13 cellular contexts compared by ENCODE assay signal in the genomic region with DNA sequence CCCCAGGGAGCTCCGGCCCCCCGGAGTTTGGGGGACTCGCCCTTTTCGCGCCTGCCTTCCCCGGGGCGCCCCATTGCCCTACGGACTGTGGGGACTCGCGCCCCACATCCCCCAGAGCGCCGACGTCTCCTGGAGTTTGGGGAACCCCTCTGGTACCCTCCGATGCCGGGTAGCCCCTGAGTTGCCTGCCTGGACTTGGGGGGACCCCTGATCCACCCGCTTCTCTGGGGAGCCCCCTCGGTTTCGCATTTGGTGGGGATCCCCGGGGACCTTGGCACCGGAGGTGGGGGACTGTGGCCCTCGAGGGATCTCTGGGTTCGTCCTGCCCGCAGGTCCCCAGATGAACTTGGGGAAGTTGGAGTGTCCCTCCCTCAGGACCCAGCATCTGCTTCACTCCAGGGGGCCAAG. TPM values are rescaled to one million over a fixed set of nuclear protein-coding genes. Genes with fewer than 3 reads are reported as not detected.
A peak's percentile ranks its signal among the peaks of the same experiment; 100 is the strongest.
DNase-seq lines count a peak whose midpoint lies in the region; ATAC-seq and TF ChIP-seq lines count a peak whose summit lies in the region.
"Had no signal": no experiment of that assay in that cellular context is flagged by ENCODE, and none has a peak within 500 bp of the region (broad histone marks: within the 10 kb centered on the region; RNA-seq: fewer than 3 reads in every experiment).

No MANE protein-coding gene starts in this region.

- no peak overlapping the region for H3T11ph ChIP-seq in H9 (ENCODE audit: low read length)

- no peak overlapping the region for H3K56ac ChIP-seq in H9 (ENCODE audit: insufficient read length, low read depth, low read length)

- H2AK5ac ChIP-seq in H9 (ENCODE audit: insufficient read length, low read length) = no peak overlapping the region

- H2BK12ac ChIP-seq in H9 (ENCODE audit: insufficient read length, low read depth, low read length) = no peak overlapping the region

- H2BK120ac ChIP-seq in H9 (ENCODE audit: low read depth, low read length, poor library complexity, severe bottlenecking) = no peak overlapping the region

- H3K36me3 Mint-ChIP-seq in H9 (ENCODE audit: insufficient read depth in 1 of 3, low read depth in 3 of 3) (no peaks in the 10 kb centered on the region), progenitor cell of endocrine pancreas (ENCODE audit: insufficient read depth) (no peaks in the 10 kb centered on the region)

- H4K91ac ChIP-seq in H9 (ENCODE audit: insufficient read length, low read depth, low read length) = no peak overlapping the region

- H3K23me2 ChIP-seq in H9 (ENCODE audit: insufficient read length, low read depth, low read length, poor library complexity, severe bottlenecking) = peaks cover 4% of the 10 kb centered on the region

- DNase-seq in H9 (no peak), progenitor cell of endocrine pancreas (ENCODE audit: low spot score, unreplicated experiment) (no peak), left lung (no peak), body of pancreas (no peak)
- DNase-seq in central memory CD4-positive, alpha-beta T cell = no peak
- DNase-seq in stimulated activated CD4-positive, alpha-beta T cell treated with anti-CD3 and anti-CD28 coated beads, Interleukin-2, amount 100 ng/mL, for 48 hours = no peak
- DNase-seq: SW 1271 had no signal

- H3K23ac ChIP-seq in H9 (ENCODE audit: insufficient read length, low read depth, low read length) = no peak overlapping the region

- peak overlapping the region; percentile 71 to 84 for H3K4me3 Mint-ChIP-seq in H9
- H3K4me3 Mint-ChIP-seq in progenitor cell of endocrine pancreas (ENCODE audit: low read depth) = peak overlapping the region; percentile 81

- no peak for TF ChIP-seq POLR2A in body of pancreas (IDR thresholded peaks at IDR 0.05)

- H3K27ac ChIP-seq in H9 (ENCODE audit: insufficient read length, low read depth, low read length) (no peak overlapping the region), VCaP (peak overlapping the region; percentile 52; the same call in 1 of the 2 replicates), left lung (no peak overlapping the region), body of pancreas (no peak overlapping the region)
- H3K27ac ChIP-seq: HL-60 had no signal

- H3K4me1 ChIP-seq in H9 (ENCODE audit: insufficient read depth, low read length) (no peaks in the 10 kb centered on the region), left lung (no peaks in the 10 kb centered on the region), body of pancreas (peaks cover 28% of the 10 kb centered on the region)

- H3K9me3 ChIP-seq in H9 (ENCODE audit: control insufficient read depth, low read depth, low read length) = no peaks in the 10 kb centered on the region
- H3K9me3 ChIP-seq in left lung = no peaks in the 10 kb centered on the region
- H3K9me3 ChIP-seq in body of pancreas = no peaks in the 10 kb centered on the region

- H3K79me1 ChIP-seq in H9 (ENCODE audit: insufficient read depth, low read depth, low read length, poor library complexity, severe bottlenecking) = no peaks in the 10 kb centered on the region

- H3K4me1 Mint-ChIP-seq in H9 (peaks cover 7 to 20% of the 10 kb centered on the region in 2 experiments), progenitor cell of endocrine pancreas (ENCODE audit: low read depth) (peaks cover 10% of the 10 kb centered on the region)

- no peaks in the 10 kb centered on the region for H3K9me3 Mint-ChIP-seq in H9
- no peaks in the 10 kb centered on the region for H3K9me3 Mint-ChIP-seq in progenitor cell of endocrine pancreas (ENCODE audit: low read depth)

- TF ChIP-seq CTCF in H9 (conservative IDR thresholded peaks at IDR 0.05) (no peak), VCaP (conservative IDR thresholded peaks at IDR 0.05) (no peak), progenitor cell of endocrine pancreas (IDR thresholded peaks at IDR 0.05; ENCODE audit: unreplicated experiment) (no peak), left lung (IDR thresholded peaks at IDR 0.05) (no peak), body of pancreas (IDR thresholded peaks at IDR 0.05) (no peak)

- WGBS in H9 (ENCODE audit: extremely low coverage, insufficient read length, low lambda C conversion rate) = no CpG with 5 or more reads among the region's 23 CpGs
- 14 to 19% methylated on average over 7 to 23 of the region's 23 CpGs for WGBS in body of pancreas, 2 donors

- no peaks in the 10 kb centered on the region for H4K20me1 ChIP-seq in H9 (ENCODE audit: control insufficient read depth, insufficient read depth, insufficient read length)

- no peak overlapping the region for H3K4ac ChIP-seq in H9 (ENCODE audit: low read depth, low read length)

- H4K8ac ChIP-seq in H9 (replicated peaks; ENCODE audit: insufficient read length, low read depth, low read length) = no peak overlapping the region

- H3K79me2 ChIP-seq in H9 (ENCODE audit: insufficient read depth, low read length) = peaks cover 2% of the 10 kb centered on the region; the same call in 1 of the 2 replicates

- no peak for ATAC-seq in left lung
- no peak for ATAC-seq in body of pancreas
- ATAC-seq: GM12878 had no signal

- intact Hi-C loops in left lung (cut with DNase I) (no loop called here), body of pancreas (cut with DNase I) (loop anchor here (10.0 kb wide), 1 partner anchor 228 kb away; the partner anchor contains the start of gene ADAMTSL5)

- H2AFZ ChIP-seq in H9 (ENCODE audit: low read length) = no peak overlapping the region

- no peak overlapping the region for H2BK5ac ChIP-seq in H9 (ENCODE audit: insufficient read length, low read length)

- H2BK15ac ChIP-seq in H9 (ENCODE audit: low read depth, low read length) = no peak overlapping the region

- H3K27me3 ChIP-seq in H9 (ENCODE audit: insufficient read depth, low read length) (no peaks in the 10 kb centered on the region), left lung (peaks cover 38 to 86% of the 10 kb centered on the region in 2 donors), body of pancreas (peaks cover 0 to 34% of the 10 kb centered on the region in 2 donors)

- peak overlapping the region; percentile 17 for H3K4me3 ChIP-seq in iPS-11a (ENCODE audit: low read depth, low read length)
- no peak overlapping the region for H3K4me3 ChIP-seq in left lung
- no peak overlapping the region for H3K4me3 ChIP-seq in body of pancreas
- H3K4me3 ChIP-seq: GM12878 had no signal

- no peak overlapping the region for H3K9ac ChIP-seq in H9 (ENCODE audit: extremely low read depth, insufficient read length, low read length)

- no peak overlapping the region for H3K4me2 ChIP-seq in H9 (ENCODE audit: insufficient read depth, insufficient read length, low read length)

- no peak overlapping the region for H4K5ac ChIP-seq in H9 (ENCODE audit: insufficient read length, low read depth, low read length)

- H3K27me3 Mint-ChIP-seq in H9 (ENCODE audit: low read depth) (peaks cover 15% of the 10 kb centered on the region), progenitor cell of endocrine pancreas (peaks cover 2% of the 10 kb centered on the region)

- H3K36me3 ChIP-seq in left lung = no peaks in the 10 kb centered on the region
- H3K36me3 ChIP-seq in body of pancreas (replicated peaks in 1 of 2; ENCODE audit: insufficient read depth in 1 of 2, low read depth in 2 of 2) = no peaks in the 10 kb centered on the region

- no peak overlapping the region for H2BK20ac ChIP-seq in H9 (ENCODE audit: low read depth, low read length, poor library complexity, severe bottlenecking)

- no peak overlapping the region for H3K18ac ChIP-seq in H9 (ENCODE audit: insufficient read length, low read depth, low read length)

- H3K14ac ChIP-seq in H9 (ENCODE audit: insufficient read depth, low read length) = no peak overlapping the region

- H3K27ac Mint-ChIP-seq in H9 (no peak overlapping the region), progenitor cell of endocrine pancreas (peak overlapping the region; percentile 74)

RNA-seq across cellular contexts. Expression of gene EFNA2, which starts 0.8 kb away (rescaled TPM):
- total RNA-seq in H9 (2021) (14.3 TPM in 2 replicates), progenitor cell of endocrine pancreas (23.8 and 26.5 TPM in 2 replicates), left lung (under 1 TPM in 1 of 2 donors, not detected in 1; 0.52 TPM), body of pancreas (not detected)
- total RNA-seq: cardiac septum, GM12878, lower leg skin had no signal

RNA-seq across cellular contexts. Expression of gene FAM174C, which starts 11.1 kb away (rescaled TPM):
- total RNA-seq in H9 (2021) (56.4 and 63.0 TPM in 2 replicates), progenitor cell of endocrine pancreas (30.0 and 31.8 TPM in 2 replicates), left lung (10 to 100 TPM; 48.0 to 58.7 TPM), body of pancreas (10 to 100 TPM; 48.0 to 63.9 TPM)

RNA-seq across cellular contexts. Expression of gene CIRBP, which starts 17.3 kb away (rescaled TPM):
- total RNA-seq in H9 (2021) (249 and 263 TPM in 2 replicates), progenitor cell of endocrine pancreas (462 and 465 TPM in 2 replicates), left lung (100 to 1,000 TPM; 220 to 235 TPM), body of pancreas (100 to 1,000 TPM; 582 to 630 TPM)

RNA-seq across cellular contexts. Expression of gene MIDN, which starts 38.1 kb away (rescaled TPM):
- total RNA-seq in H9 (2021) = 286 and 300 TPM in 2 replicates
- total RNA-seq in progenitor cell of endocrine pancreas = 187 and 193 TPM in 2 replicates
- 100 to 1,000 TPM in 1 of 2 donors, 10 to 100 TPM in 1; 87.4 to 115 TPM for total RNA-seq in left lung
- 10 to 100 TPM; 36.3 to 43.5 TPM for total RNA-seq in body of pancreas

RNA-seq across cellular contexts. Expression of gene ATP5F1D, which starts 44.9 kb away (rescaled TPM):
- total RNA-seq in H9 (2021) (179 and 191 TPM in 2 replicates), progenitor cell of endocrine pancreas (107 and 117 TPM in 2 replicates), left lung (100 to 1,000 TPM; 139 to 161 TPM), body of pancreas (100 to 1,000 TPM; 156 to 157 TPM)

Comparison
In these comparisons a context has a peak if more than half of its experiments do, and no peak if none do; other contexts are left out.
1. RNA of gene EFNA2, which starts 0.8 kb away (total RNA-seq): 23.8 to 26.5 TPM in progenitor cell of endocrine pancreas and 14.3 TPM in H9; 0.52 TPM in left lung and not detected in body of pancreas; every median in the first group is over 10 times any median in the second.